8 cellular contexts compared by ENCODE assay signal in the genomic region with DNA sequence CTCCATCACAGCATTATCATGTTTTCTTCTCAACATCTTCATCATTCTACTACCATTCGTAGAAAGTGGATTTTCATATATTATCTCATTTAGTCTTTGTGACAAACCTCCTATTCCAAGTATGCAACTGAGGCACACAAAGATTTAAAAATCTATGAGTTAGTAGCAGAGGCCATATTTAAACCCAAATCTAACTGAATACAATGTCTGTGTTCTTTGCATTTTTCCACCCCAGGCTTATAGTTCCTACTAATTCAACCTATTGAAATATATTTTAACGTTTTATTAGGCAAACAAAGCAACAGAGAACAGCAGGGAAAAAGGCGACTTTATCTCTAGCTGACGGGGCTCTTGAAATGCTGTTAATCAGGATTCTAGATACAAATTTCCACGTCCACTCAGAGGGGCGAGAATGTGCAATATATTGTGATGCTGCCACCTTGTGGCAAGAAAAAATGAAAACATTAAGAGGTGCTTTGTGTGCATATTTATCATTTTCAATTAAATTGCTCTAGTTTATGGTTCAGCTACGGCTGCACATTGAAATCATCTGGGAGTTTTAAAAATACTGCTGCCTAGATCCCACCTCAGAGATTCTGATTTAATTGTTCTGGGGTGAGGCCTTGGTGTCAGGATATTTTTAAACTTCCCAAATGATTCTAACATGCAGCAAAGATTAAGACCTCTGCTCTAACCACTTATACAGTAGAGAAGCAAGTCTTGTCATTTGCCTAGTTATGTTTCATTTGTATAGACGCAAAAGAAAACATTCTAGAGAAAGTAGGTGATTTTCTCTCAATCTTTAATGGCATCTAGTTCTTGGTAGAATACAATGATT.
DNase-seq lines count a peak whose midpoint lies in the region; ATAC-seq and TF ChIP-seq lines count a peak whose summit lies in the region.

No MANE protein-coding gene starts in this region.

- peaks cover 14% of the 10 kb centered on the region for H3K36me3 Mint-ChIP-seq in neural crest cell (ENCODE audit: low read depth)

- no peak overlapping the region for H3K4me3 Mint-ChIP-seq in neural crest cell

- no peak overlapping the region for H3K27ac Mint-ChIP-seq in neural crest cell (ENCODE audit: unreplicated experiment)

- CTCF ChIA-PET in RWPE1 (lab: Yijun Ruan, JAX) = interaction anchor here (0.6 to 1.9 kb wide), 3 partner anchors 7 to 1958 kb away, joined by 3 to 7 read pairs (median 4); no protein-coding TSS in a partner anchor

- peaks cover 19% of the 10 kb centered on the region for H3K4me1 Mint-ChIP-seq in neural crest cell

- H3K27ac ChIP-seq in RWPE1 = no peak overlapping the region

- POLR2A ChIA-PET in RWPE1 (lab: Yijun Ruan, JAX; ENCODE audit: low non-redundant PET) = no interaction called here

- ATAC-seq in GM19351 (IDR thresholded peaks at IDR 0.05; ENCODE audit: unreplicated experiment) (peak; percentile 80), GM18873 (IDR thresholded peaks at IDR 0.05; ENCODE audit: low FRiP score, unreplicated experiment) (no peak)

- H3K4me3 ChIP-seq in epithelial cell of proximal tubule (ENCODE audit: low read depth, low read length) = no peak overlapping the region

- H3K9me3 Mint-ChIP-seq in neural crest cell = peaks cover 3% of the 10 kb centered on the region

- no peaks in the 10 kb centered on the region for H3K27me3 Mint-ChIP-seq in neural crest cell (ENCODE audit: low read depth)

- TF ChIP-seq CTCF in RWPE1 (conservative IDR thresholded peaks at IDR 0.05; ENCODE audit: low read depth) = peak; percentile 73
- TF ChIP-seq CTCF in epithelial cell of proximal tubule (conservative IDR thresholded peaks at IDR 0.05; ENCODE audit: low read depth, low read length) = peak; percentile 67
- TF ChIP-seq CTCF in neural crest cell (conservative IDR thresholded peaks at IDR 0.05) = peak; percentile 81

- peak; percentile 62 for DNase-seq in COR-L47 (lab: John Stamatoyannopoulos, UW)
- DNase-seq in KG1 (lab: John Stamatoyannopoulos, UW) = peak; percentile 43
- peak; percentile 15 for DNase-seq in RWPE1 (ENCODE audit: low spot score)
- DNase-seq in epithelial cell of proximal tubule (ENCODE audit: low read depth) = no peak
- DNase-seq in neural crest cell (ENCODE audit: low read depth, low spot score) = peak; percentile 34
- DNase-seq in ureter (ENCODE audit: low spot score) = no peak

Comparison
In these comparisons a context has a peak if more than half of its experiments do, and no peak if none do; other contexts are left out.
1. DNase-seq: peak in COR-L47 (single experiment), KG1 (single experiment), RWPE1 (single experiment) and neural crest cell (single experiment); none in epithelial cell of proximal tubule (single experiment) and ureter (single experiment).
2. Peak in every context shown above with its lines, with median percentiles within 50 percentile points of each other: CTCF ChIP-seq.